12 cellular contexts compared by ENCODE assay signal in the genomic region with DNA sequence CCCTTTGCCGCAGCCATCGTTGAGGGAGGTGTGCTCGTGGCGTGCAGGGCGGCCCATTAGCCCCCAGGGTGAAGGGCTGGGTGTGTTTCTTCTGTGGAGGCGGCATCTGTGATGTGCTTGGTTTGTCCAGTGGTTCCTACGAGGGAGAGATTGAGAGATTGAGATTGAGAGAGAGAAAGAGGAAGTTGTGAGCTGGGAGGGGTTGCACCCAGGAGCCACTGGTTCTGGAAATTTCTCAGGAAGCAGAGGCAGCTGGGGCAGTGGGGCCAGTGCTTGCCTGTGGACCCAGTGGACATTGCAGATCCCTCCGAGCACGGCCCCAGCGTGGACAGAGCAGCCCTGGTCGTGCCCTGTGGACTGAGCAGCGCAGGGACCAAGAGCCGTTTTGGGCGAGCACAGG.
A peak's percentile ranks its signal among the peaks of the same experiment; 100 is the strongest.
DNase-seq lines count a peak whose midpoint lies in the region; ATAC-seq and TF ChIP-seq lines count a peak whose summit lies in the region.
"Had no signal": no experiment of that assay in that cellular context is flagged by ENCODE, and none has a peak within 500 bp of the region (broad histone marks: within the 10 kb centered on the region; RNA-seq: fewer than 3 reads in every experiment).

No MANE protein-coding gene starts in this region.

- peaks cover 61% of the 10 kb centered on the region for H3K36me3 Mint-ChIP-seq in CD4-positive, alpha-beta T cell (ENCODE audit: low read depth)
- peaks cover 25% of the 10 kb centered on the region for H3K36me3 Mint-ChIP-seq in activated T-helper 1 cell treated with anti-CD3 and anti-CD28 coated beads, Interleukin-12 subunit alpha, Interleukin-12 subunit beta, Interleukin-2, Interleukin-4 antibody, amounts not matched to agents 30 ng/mL and 10 ng/mL and 1 ng/mL, durations not matched to agents 14 hours and 24 hours and 36 hours (ENCODE audit: low read depth)
- H3K36me3 Mint-ChIP-seq in naive B cell = peaks cover 0 to 7% of the 10 kb centered on the region in 2 donors

- H3K4me2 ChIP-seq in IMR-90 (ENCODE audit: low read depth, low read length) = no peak overlapping the region

- peak overlapping the region; percentile 71 for H3K27ac Mint-ChIP-seq in CD4-positive, alpha-beta T cell
- peak overlapping the region; percentile 70 for H3K27ac Mint-ChIP-seq in activated T-helper 1 cell treated with anti-CD3 and anti-CD28 coated beads, Interleukin-12 subunit alpha, Interleukin-12 subunit beta, Interleukin-2, Interleukin-4 antibody, amounts not matched to agents 30 ng/mL and 10 ng/mL and 1 ng/mL, durations not matched to agents 14 hours and 24 hours and 36 hours
- peak overlapping the region in 3 of 6 donors; percentile 20 to 91 (median 37) for H3K27ac Mint-ChIP-seq in naive B cell

- no peak overlapping the region for H4K5ac ChIP-seq in IMR-90 (ENCODE audit: low read depth, low read length)

- in situ Hi-C loops in IMR-90 (cut with MboI; ENCODE audit: low sequenced_read_pairs) = no loop called here

- H3K27ac ChIP-seq in CD4-positive, alpha-beta T cell (ENCODE audit: low read depth, low read length) = no peak overlapping the region
- no peak overlapping the region for H3K27ac ChIP-seq in IMR-90 (ENCODE audit: insufficient read depth, low read length)
- H3K27ac ChIP-seq: parathyroid adenoma had no signal

- H4K20me1 ChIP-seq in IMR-90 (ENCODE audit: insufficient read depth, low read length) = no peaks in the 10 kb centered on the region; the same call in 1 of the 2 replicates

- no peaks in the 10 kb centered on the region for H3K9me3 Mint-ChIP-seq in CD4-positive, alpha-beta T cell
- H3K9me3 Mint-ChIP-seq in activated T-helper 1 cell treated with anti-CD3 and anti-CD28 coated beads, Interleukin-12 subunit alpha, Interleukin-12 subunit beta, Interleukin-2, Interleukin-4 antibody, amounts not matched to agents 30 ng/mL and 10 ng/mL and 1 ng/mL, durations not matched to agents 14 hours and 24 hours and 36 hours = no peaks in the 10 kb centered on the region
- no peaks in the 10 kb centered on the region for H3K9me3 Mint-ChIP-seq in naive B cell

- BruUV-seq in IMR-90 (replicated peaks; lab: Mats Ljungman, UMichigan) = no TSS peak

- no peak overlapping the region; the same call in 1 of the 2 replicates for H3K56ac ChIP-seq in IMR-90 (ENCODE audit: extremely low read depth, insufficient read depth, low read length)

- H3K27me3 Mint-ChIP-seq in CD4-positive, alpha-beta T cell = no peaks in the 10 kb centered on the region
- H3K27me3 Mint-ChIP-seq in activated T-helper 1 cell treated with anti-CD3 and anti-CD28 coated beads, Interleukin-12 subunit alpha, Interleukin-12 subunit beta, Interleukin-2, Interleukin-4 antibody, amounts not matched to agents 30 ng/mL and 10 ng/mL and 1 ng/mL, durations not matched to agents 14 hours and 24 hours and 36 hours (ENCODE audit: insufficient read depth) = no peaks in the 10 kb centered on the region
- peaks cover 0 to 7% (median 5%) of the 10 kb centered on the region in 3 donors for H3K27me3 Mint-ChIP-seq in naive B cell

- H3K4ac ChIP-seq in IMR-90 (ENCODE audit: low read depth, low read length) = no peak overlapping the region

- no peak overlapping the region for H3K4me3 ChIP-seq in IMR-90 (ENCODE audit: insufficient read depth, low read depth, low read length)
- H3K4me3 ChIP-seq: MG63 had no signal

- H3K18ac ChIP-seq in IMR-90 (ENCODE audit: low read depth, low read length) = no peak overlapping the region

- no peak overlapping the region for H3K9ac ChIP-seq in IMR-90 (ENCODE audit: low read depth, low read length)
- H3K9ac ChIP-seq: parathyroid adenoma had no signal

- no peaks in the 10 kb centered on the region for H3K9me3 ChIP-seq in CD4-positive, alpha-beta T cell (ENCODE audit: control insufficient read depth, low read length)
- no peaks in the 10 kb centered on the region for H3K9me3 ChIP-seq in IMR-90 (ENCODE audit: control insufficient read depth, insufficient read depth, low read length)
- H3K9me3 ChIP-seq: MG63 had no signal

- H2BK120ac ChIP-seq in IMR-90 (ENCODE audit: low read depth, low read length) = no peak overlapping the region

- no peak overlapping the region for H2AK9ac ChIP-seq in IMR-90 (replicated peaks; ENCODE audit: low read depth, low read length, poor library complexity)

- H3K4me3 Mint-ChIP-seq in CD4-positive, alpha-beta T cell = no peak overlapping the region
- H3K4me3 Mint-ChIP-seq in activated T-helper 1 cell treated with anti-CD3 and anti-CD28 coated beads, Interleukin-12 subunit alpha, Interleukin-12 subunit beta, Interleukin-2, Interleukin-4 antibody, amounts not matched to agents 30 ng/mL and 10 ng/mL and 1 ng/mL, durations not matched to agents 14 hours and 24 hours and 36 hours = no peak overlapping the region
- peak overlapping the region in 7 of 8 donors; percentile 32 to 86 (median 57) for H3K4me3 Mint-ChIP-seq in naive B cell

- no peak overlapping the region for H4K91ac ChIP-seq in IMR-90 (ENCODE audit: insufficient read depth, low read depth, low read length)

- H4K8ac ChIP-seq in IMR-90 (ENCODE audit: low read depth in 2 of 2, low read length in 2 of 2) = no peak overlapping the region

- no peak overlapping the region for H3K23ac ChIP-seq in IMR-90 (ENCODE audit: low read depth, low read length)

- H3K36me3 ChIP-seq in IMR-90 (ENCODE audit: control insufficient read depth, insufficient read depth, low read length) = peaks cover 15% of the 10 kb centered on the region

- peaks cover 34% of the 10 kb centered on the region for H3K4me1 Mint-ChIP-seq in CD4-positive, alpha-beta T cell (ENCODE audit: low read depth)
- peaks cover 11% of the 10 kb centered on the region for H3K4me1 Mint-ChIP-seq in activated T-helper 1 cell treated with anti-CD3 and anti-CD28 coated beads, Interleukin-12 subunit alpha, Interleukin-12 subunit beta, Interleukin-2, Interleukin-4 antibody, amounts not matched to agents 30 ng/mL and 10 ng/mL and 1 ng/mL, durations not matched to agents 14 hours and 24 hours and 36 hours (ENCODE audit: low read depth)
- peaks cover 40 to 58% (median 53%) of the 10 kb centered on the region in 3 donors for H3K4me1 Mint-ChIP-seq in naive B cell

- no peak overlapping the region for H2BK5ac ChIP-seq in IMR-90 (ENCODE audit: low read depth, low read length, poor library complexity, severe bottlenecking)

- ATAC-seq in CD4-positive, alpha-beta T cell (ENCODE audit: poor library complexity) = no peak
- ATAC-seq in IMR-90 (ENCODE audit: low read depth) = no peak
- peak; percentile 17 to 43 for ATAC-seq in naive B cell (ENCODE audit: low read depth in 2 of 2)
- ATAC-seq in GM21717 (IDR thresholded peaks at IDR 0.05; ENCODE audit: unreplicated experiment) = no peak

- peak overlapping the region; percentile 23 for H2AFZ ChIP-seq in IMR-90 (replicated peaks; ENCODE audit: low read length, poor library complexity)
- H2AFZ ChIP-seq: parathyroid adenoma had no signal

- H2AK5ac ChIP-seq in IMR-90 (ENCODE audit: low read depth, low read length) = no peak overlapping the region

- no peak overlapping the region for H2BK20ac ChIP-seq in IMR-90 (ENCODE audit: low read depth, low read length)

- no peaks in the 10 kb centered on the region for H3K27me3 ChIP-seq in CD4-positive, alpha-beta T cell (ENCODE audit: control insufficient read depth, insufficient read depth, low read length)
- H3K27me3 ChIP-seq in IMR-90 (ENCODE audit: control insufficient read depth, insufficient read depth, low read length) = no peaks in the 10 kb centered on the region
- H3K27me3 ChIP-seq: MG63 had no signal

- no peak for TF ChIP-seq POLR2A in IMR-90 (IDR thresholded peaks at IDR 0.05; ENCODE audit: low read depth, low read length)

- H2BK15ac ChIP-seq in IMR-90 (ENCODE audit: low read depth, low read length) = no peak overlapping the region

- no peaks in the 10 kb centered on the region for H3K4me1 ChIP-seq in IMR-90 (ENCODE audit: control insufficient read depth, insufficient read depth, low read length)
- H3K4me1 ChIP-seq: parathyroid adenoma had no signal

- TF ChIP-seq CTCF in CD4-positive, alpha-beta T cell (IDR thresholded peaks at IDR 0.05) = no peak
- TF ChIP-seq CTCF in IMR-90 (conservative IDR thresholded peaks at IDR 0.05; ENCODE audit: low read depth, low read length) = no peak

- 82% methylated on average over 6 of the region's 14 CpGs; no CpG with 5 or more reads in 1 of the 2 experiments for WGBS in IMR-90 (ENCODE audit: extremely low coverage in 2 of 2, insufficient read length in 1 of 2), 2 experiments

- POLR2A ChIA-PET in CD4-positive, alpha-beta T cell (lab: Charles Lee) = interaction anchor here (0.7 to 1.2 kb wide), 2 partner anchors 18 to 28 kb away, joined by 3 to 4 read pairs; no protein-coding TSS in a partner anchor
- POLR2A ChIA-PET in IMR-90 (lab: Charles Lee; ENCODE audit: unreplicated experiment) = no interaction called here

- H3K14ac ChIP-seq in IMR-90 (replicated peaks; ENCODE audit: low read depth, low read length) = no peak overlapping the region

- 0 out of 4 replicates have a peak, but pooled peaks cover 0 to 2% of the 10 kb centered on the region in 2 experiments for H3K79me1 ChIP-seq in IMR-90 (ENCODE audit: low read depth in 1 of 2, low read length in 2 of 2)

- intact Hi-C loops in CD4-positive, alpha-beta T cell (cut with DNase I, micrococcal nuclease) = loop anchor here in 1 of 2 experiments (10.0 kb wide), 1 partner anchor 237 kb away; no protein-coding TSS in a partner anchor
- intact Hi-C loops in IMR-90 (cut with micrococcal nuclease) = no loop called here
- intact Hi-C loops in activated T-helper 1 cell treated with anti-CD3 and anti-CD28 coated beads, Interleukin-12 subunit alpha, Interleukin-12 subunit beta, Interleukin-2, Interleukin-4 antibody, amounts not matched to agents 30 ng/mL and 10 ng/mL and 1 ng/mL, durations not matched to agents 14 hours and 24 hours and 36 hours (cut with micrococcal nuclease) = no loop called here

- TF ChIP-seq RAD21 in IMR-90 (IDR thresholded peaks at IDR 0.05; ENCODE audit: low read length) = no peak

- CTCF ChIA-PET in CD4-positive, alpha-beta T cell (lab: Charles Lee) = interaction anchor here (1.5 kb wide), 1 partner anchor 130 kb away, joined by 3 read pairs; no protein-coding TSS in a partner anchor
- CTCF ChIA-PET in IMR-90 (lab: Yijun Ruan, JAX) = no interaction called here

- no peaks in the 10 kb centered on the region; the same call in 1 of the 2 replicates for H3K9me1 ChIP-seq in IMR-90 (ENCODE audit: insufficient read depth, low read length)

- DNase-seq in CD4-positive, alpha-beta T cell = no peak
- DNase-seq in IMR-90 (no peak), naive B cell (peak; percentile 36), KG1 (lab: John Stamatoyannopoulos, UW) (no peak), middle frontal gyrus (ENCODE audit: extremely low spot score, low spot score) (no peak), cortex of kidney (lab: John Stamatoyannopoulos, UW) (no peak)
- no peak for DNase-seq in activated T-helper 1 cell treated with anti-CD3 and anti-CD28 coated beads, Interleukin-12 subunit alpha, Interleukin-12 subunit beta, Interleukin-2, Interleukin-4 antibody, amounts not matched to agents 30 ng/mL and 10 ng/mL and 1 ng/mL, durations not matched to agents 14 hours and 24 hours and 36 hours (ENCODE audit: low spot score)
- DNase-seq: activated CD4-positive, alpha-beta T cell treated with anti-CD3 and anti-CD28 coated beads, Interleukin-2, amount 50 U/mL, for 4 hours; MG63; stimulated activated CD4-positive, alpha-beta T cell treated with anti-CD3 and anti-CD28 coated beads, Interleukin-2, amount 100 ng/mL, for 48 hours had no signal

- dilution Hi-C loops in IMR-90 (cut with HindIII; ENCODE audit: low sequenced_read_pairs, unreplicated experiment) = no loop called here

Comparison
In these comparisons a context has a peak if more than half of its experiments do, and no peak if none do; other contexts are left out.
1. ATAC-seq: peak in naive B cell (2 of 2); none in CD4-positive, alpha-beta T cell (single experiment), IMR-90 (single experiment) and GM21717 (single experiment).
2. H3K4me3 Mint-ChIP-seq: peak in naive B cell (7 of 8); none in CD4-positive, alpha-beta T cell (single experiment) and activated T-helper 1 cell treated with anti-CD3 and anti-CD28 coated beads, Interleukin-12 subunit alpha, Interleukin-12 subunit beta, Interleukin-2, Interleukin-4 antibody, amounts not matched to agents 30 ng/mL and 10 ng/mL and 1 ng/mL, durations not matched to agents 14 hours and 24 hours and 36 hours (single experiment).